ENCODE assay signal across 13 cellular contexts in genomic region chr1:160451859-160452232, GRCh38. TPM values are rescaled to one million over a fixed set of nuclear protein-coding genes. Genes with fewer than 3 reads are reported as not detected.
A peak's percentile ranks its signal among the peaks of the same experiment; 100 is the strongest.
DNase-seq lines count a peak whose midpoint lies in the region; ATAC-seq, FAIRE-seq and TF ChIP-seq lines count a peak whose summit lies in the region.
"Had no signal": no experiment of that assay in that cellular context is flagged by ENCODE, and none has a peak within 500 bp of the region (broad histone marks: within the 10 kb centered on the region; RNA-seq: fewer than 3 reads in every experiment).

No MANE protein-coding gene starts in this region.

- H3K9me3 Mint-ChIP-seq in activated naive CD8-positive, alpha-beta T cell treated with anti-CD3 and anti-CD28 coated beads for 36 hours: peaks cover 3% of the 10 kb centered on the region
- H3K9me3 Mint-ChIP-seq: neural crest cell had no signal

- ATAC-seq in GM19351 (IDR thresholded peaks at IDR 0.05; ENCODE audit: unreplicated experiment): peak; percentile 36
- ATAC-seq in HG03175 (IDR thresholded peaks at IDR 0.05; ENCODE audit: unreplicated experiment): peak; percentile 37

- H3K4me1 Mint-ChIP-seq in activated naive CD8-positive, alpha-beta T cell treated with anti-CD3 and anti-CD28 coated beads for 36 hours: peaks cover 63% of the 10 kb centered on the region
- H3K4me1 Mint-ChIP-seq: neural crest cell had no signal

- H3K4me3 Mint-ChIP-seq in activated naive CD8-positive, alpha-beta T cell treated with anti-CD3 and anti-CD28 coated beads for 36 hours: peak overlapping the region; percentile 5
- H3K4me3 Mint-ChIP-seq: neural crest cell had no signal

- peak overlapping the region; percentile 88 for H3K27ac Mint-ChIP-seq in activated naive CD8-positive, alpha-beta T cell treated with anti-CD3 and anti-CD28 coated beads for 36 hours

- peak; percentile 84 for FAIRE-seq in GM12891 (lab: Jason Lieb, UNC)
- FAIRE-seq in RCC 7860 (lab: Jason Lieb, UNC): no peak

- no peak for DNase-seq in GM12891 (ENCODE audit: insufficient read length, low spot score)
- DNase-seq in activated naive CD8-positive, alpha-beta T cell treated with anti-CD3 and anti-CD28 coated beads for 36 hours: no peak
- no peak for DNase-seq in NCI-H1436 (lab: John Stamatoyannopoulos, UW)
- DNase-seq in cerebellar cortex (ENCODE audit: low spot score): no peak
- no peak for DNase-seq in RCC 7860 (ENCODE audit: low spot score)
- no peak for DNase-seq in NCI-H1417 (lab: John Stamatoyannopoulos, UW)
- DNase-seq: foreskin fibroblast, HCEC 1CT, NCI-H2029 treated with DMSO at 0.1 percent for 48 hours, PC-9 had no signal

- TF ChIP-seq POLR2A in GM12891 (IDR thresholded peaks at IDR 0.05; ENCODE audit: low read depth, low read length): no peak

- H3K36me3 Mint-ChIP-seq in activated naive CD8-positive, alpha-beta T cell treated with anti-CD3 and anti-CD28 coated beads for 36 hours: peaks cover 8% of the 10 kb centered on the region

- H3K27me3 Mint-ChIP-seq in activated naive CD8-positive, alpha-beta T cell treated with anti-CD3 and anti-CD28 coated beads for 36 hours: no peaks in the 10 kb centered on the region

TF ChIP-seq in GM12891, 5 proteins besides CTCF, POLR2A, EP300 and RAD21:
- TF ChIP-seq POU2F2 (IDR thresholded peaks at IDR 0.05; ENCODE audit: low read depth, low read length): no peak
- TF ChIP-seq POLR2AphosphoS5 (IDR thresholded peaks at IDR 0.05; ENCODE audit: low read depth, low read length): 0 out of 2 replicates have a peak, but pooled peaks have one; percentile 22
- no peak for TF ChIP-seq PAX5 (IDR thresholded peaks at IDR 0.05; ENCODE audit: insufficient read depth, low read length, severe bottlenecking)
- no peak for TF ChIP-seq SPI1 (IDR thresholded peaks at IDR 0.05; ENCODE audit: low read depth, low read length)
TF ChIP-seq in GM12891: peak in this region for 1.

RNA-seq across cellular contexts. Expression of gene VANGL2, which starts 51.5 kb away (rescaled TPM):
- 0.78 TPM for polyA plus RNA-seq in GM12891 (2012; ENCODE audit: low read depth, missing spikeins)
- under 1 TPM; 0.24 to 0.31 TPM for total RNA-seq in activated naive CD8-positive, alpha-beta T cell treated with anti-CD3 and anti-CD28 coated beads for 36 hours
